ENCODE assay signal across 16 cellular contexts in the genomic region with DNA sequence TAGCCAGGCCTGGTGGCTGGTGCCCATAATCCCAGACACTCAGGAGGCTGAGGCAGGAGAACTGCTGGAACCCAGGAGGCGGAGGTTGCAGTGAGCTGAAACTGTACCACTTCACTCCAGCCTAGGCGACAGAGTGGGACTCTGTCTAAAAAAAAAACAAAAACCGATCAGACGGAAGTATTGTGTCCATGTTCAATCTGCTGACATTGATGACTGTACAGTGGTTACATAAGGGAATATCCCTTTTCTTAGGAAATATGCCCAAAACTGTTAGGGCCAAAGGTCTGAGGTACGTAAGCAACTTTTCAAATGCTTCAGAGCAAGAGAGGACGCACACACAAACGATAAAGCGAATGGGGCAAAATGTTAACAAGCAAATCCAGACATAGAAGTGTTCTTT.
A peak's percentile ranks its signal among the peaks of the same experiment; 100 is the strongest.
DNase-seq lines count a peak whose midpoint lies in the region; ATAC-seq and TF ChIP-seq lines count a peak whose summit lies in the region.
"Had no signal": no experiment of that assay in that cellular context is flagged by ENCODE, and none has a peak within 500 bp of the region (broad histone marks: within the 10 kb centered on the region; RNA-seq: fewer than 3 reads in every experiment).

No MANE protein-coding gene starts in this region.

- CTCF ChIA-PET in activated CD4-positive, alpha-beta T cell treated with anti-CD3 and anti-CD28 coated beads for 36 hours (lab: Charles Lee), result no interaction called here

- DNase-seq in activated CD4-positive, alpha-beta T cell treated with anti-CD3 and anti-CD28 coated beads for 36 hours, result no peak
- DNase-seq in activated CD4-positive, alpha-beta T cell treated with anti-CD3 and anti-CD28 coated beads for 4 hours, result no peak
- DNase-seq in stimulated activated naive CD8-positive, alpha-beta T cell treated with anti-CD3 and anti-CD28 coated beads, Interleukin-15, amount 100 ng/mL, for 72 hours, result no peak
- no peak for DNase-seq in stimulated activated naive CD8-positive, alpha-beta T cell treated with anti-CD3 and anti-CD28 coated beads, Interleukin-15, Interleukin-2, amounts not matched to agents 100 U/mL and 50 U/mL, for 24 hours
- DNase-seq in neural progenitor cell (ENCODE audit: low spot score) (no peak), cerebellum (ENCODE audit: low spot score) (no peak), DMS79 (lab: John Stamatoyannopoulos, UW) (no peak)
- DNase-seq: C1 segment of cervical spinal cord, Caco-2, H9, Kasumi-1, NCI-H1105 treated with DMSO at 0.1 percent for 48 hours, NCI-H187 treated with DMSO at 0.1 percent for 48 hours, NCI-H446 treated with DMSO at 0.1 percent for 48 hours, NCI-H748 treated with DMSO at 0.1 percent for 48 hours had no signal

- H3K9me3 Mint-ChIP-seq in activated CD4-positive, alpha-beta T cell treated with anti-CD3 and anti-CD28 coated beads for 36 hours (ENCODE audit: low read depth), result peaks cover 6% of the 10 kb centered on the region
- H3K9me3 Mint-ChIP-seq in stimulated activated naive CD8-positive, alpha-beta T cell treated with anti-CD3 and anti-CD28 coated beads, Interleukin-15, amount 100 ng/mL, for 72 hours, result peaks cover 11 to 12% of the 10 kb centered on the region in 2 donors
- H3K9me3 Mint-ChIP-seq in neural progenitor cell, result peaks cover 2% of the 10 kb centered on the region

- no peaks in the 10 kb centered on the region for H3K36me3 ChIP-seq in neural progenitor cell

- no peak overlapping the region for H3K9ac ChIP-seq in neural progenitor cell

- peaks cover 8% of the 10 kb centered on the region for H3K4me1 Mint-ChIP-seq in activated CD4-positive, alpha-beta T cell treated with anti-CD3 and anti-CD28 coated beads for 36 hours
- peaks cover 11% of the 10 kb centered on the region for H3K4me1 Mint-ChIP-seq in stimulated activated naive CD8-positive, alpha-beta T cell treated with anti-CD3 and anti-CD28 coated beads, Interleukin-15, amount 100 ng/mL, for 72 hours
- H3K4me1 Mint-ChIP-seq in neural progenitor cell, result peaks cover 3% of the 10 kb centered on the region

- no peaks in the 10 kb centered on the region for H3K27me3 ChIP-seq in neural progenitor cell

- H3K27me3 Mint-ChIP-seq in activated CD4-positive, alpha-beta T cell treated with anti-CD3 and anti-CD28 coated beads for 36 hours, result peaks cover 2% of the 10 kb centered on the region
- peaks cover 8% of the 10 kb centered on the region for H3K27me3 Mint-ChIP-seq in stimulated activated naive CD8-positive, alpha-beta T cell treated with anti-CD3 and anti-CD28 coated beads, Interleukin-15, amount 100 ng/mL, for 72 hours
- peaks cover 2% of the 10 kb centered on the region for H3K27me3 Mint-ChIP-seq in neural progenitor cell (ENCODE audit: insufficient read depth, low read depth)

- H3K4me2 ChIP-seq in neural progenitor cell, result no peak overlapping the region

- POLR2A ChIA-PET in activated CD4-positive, alpha-beta T cell treated with anti-CD3 and anti-CD28 coated beads for 36 hours (lab: Charles Lee), result no interaction called here

- H3K9me3 ChIP-seq in neural progenitor cell (ENCODE audit: low read depth), result no peaks in the 10 kb centered on the region

- H3K4me3 ChIP-seq in neural progenitor cell, result no peak overlapping the region

- H2AFZ ChIP-seq in neural progenitor cell (replicated peaks), result peak overlapping the region; percentile 69

- no peaks in the 10 kb centered on the region for H3K79me2 ChIP-seq in neural progenitor cell (ENCODE audit: low read depth)

- intact Hi-C loops in activated CD4-positive, alpha-beta T cell treated with anti-CD3 and anti-CD28 coated beads for 36 hours (cut with DNase I, micrococcal nuclease), result no loop called here

- H3K4me1 ChIP-seq in neural progenitor cell, result no peaks in the 10 kb centered on the region

- H3K36me3 Mint-ChIP-seq in activated CD4-positive, alpha-beta T cell treated with anti-CD3 and anti-CD28 coated beads for 36 hours (ENCODE audit: low read depth), result peaks cover 2% of the 10 kb centered on the region
- no peaks in the 10 kb centered on the region for H3K36me3 Mint-ChIP-seq in neural progenitor cell

- H4K20me1 ChIP-seq in neural progenitor cell (ENCODE audit: low read depth), result no peaks in the 10 kb centered on the region

- H3K4me3 Mint-ChIP-seq in activated CD4-positive, alpha-beta T cell treated with anti-CD3 and anti-CD28 coated beads for 36 hours, result no peak overlapping the region
- H3K4me3 Mint-ChIP-seq in stimulated activated naive CD8-positive, alpha-beta T cell treated with anti-CD3 and anti-CD28 coated beads, Interleukin-15, amount 100 ng/mL, for 72 hours, result no peak overlapping the region
- H3K4me3 Mint-ChIP-seq in neural progenitor cell, result no peak overlapping the region
- H3K4me3 Mint-ChIP-seq: H9 had no signal

- TF ChIP-seq CTCF in neural progenitor cell (IDR thresholded peaks at IDR 0.05), result no peak

- ATAC-seq in activated CD4-positive, alpha-beta T cell treated with anti-CD3 and anti-CD28 coated beads for 36 hours, result no peak
- no peak for ATAC-seq in stimulated activated naive CD8-positive, alpha-beta T cell treated with anti-CD3 and anti-CD28 coated beads, Interleukin-15, amount 100 ng/mL, for 72 hours
- ATAC-seq in stimulated activated naive CD8-positive, alpha-beta T cell treated with anti-CD3 and anti-CD28 coated beads, Interleukin-15, Interleukin-2, amounts not matched to agents 100 U/mL and 50 U/mL, for 24 hours, result no peak
- no peak for ATAC-seq in HG03159 (IDR thresholded peaks at IDR 0.05; ENCODE audit: unreplicated experiment)

- no peaks in the 10 kb centered on the region for H3F3A ChIP-seq in neural progenitor cell (ENCODE audit: low read depth)

- no peak overlapping the region for H3K27ac ChIP-seq in neural progenitor cell

- H3K27ac Mint-ChIP-seq in activated CD4-positive, alpha-beta T cell treated with anti-CD3 and anti-CD28 coated beads for 36 hours, result peak overlapping the region; percentile 15
- H3K27ac Mint-ChIP-seq in stimulated activated naive CD8-positive, alpha-beta T cell treated with anti-CD3 and anti-CD28 coated beads, Interleukin-15, amount 100 ng/mL, for 72 hours, result peak overlapping the region; percentile 48 to 57
- no peak overlapping the region for H3K27ac Mint-ChIP-seq in neural progenitor cell
- H3K27ac Mint-ChIP-seq: H9 had no signal
